In the genomic region with DNA sequence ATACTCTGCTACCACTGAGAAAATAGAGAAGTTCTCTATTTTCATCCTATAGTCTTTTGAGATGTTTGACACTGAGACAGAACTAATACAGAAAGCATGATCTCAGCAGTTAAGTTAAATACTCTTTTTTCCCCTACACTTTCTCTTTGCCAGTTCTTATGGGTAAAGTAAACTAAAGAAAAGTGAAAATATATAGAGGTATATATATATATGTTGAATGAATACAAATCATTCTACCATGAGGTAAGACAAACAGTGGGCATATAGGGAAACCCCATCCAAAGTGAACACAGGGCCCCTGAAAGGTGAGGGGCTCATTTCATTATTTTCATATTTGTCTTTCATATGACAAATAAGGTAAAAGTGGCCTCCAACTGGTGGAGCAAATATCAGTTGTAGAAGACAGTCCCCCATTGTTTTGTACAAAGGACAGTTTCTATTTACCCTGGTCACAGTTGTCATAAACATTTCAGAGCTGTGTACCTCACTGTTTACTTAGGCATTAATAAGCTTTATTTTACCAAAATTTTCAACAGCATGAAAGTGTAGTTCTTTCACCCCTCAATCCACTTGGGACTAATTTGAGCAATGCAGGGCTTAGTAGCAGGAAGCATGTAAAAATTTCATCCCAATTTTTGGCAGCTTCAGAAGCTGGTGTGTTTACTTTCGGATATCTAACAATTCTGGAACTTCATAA, we compare ENCODE assay signal across 1 cellular context.
TF ChIP-seq lines count a peak whose summit lies in the region.

No MANE protein-coding gene starts in this region.

TF ChIP-seq in SK-N-SH treated with all-trans-retinoic acid at 6 μM for 48 hours, 23 proteins besides CTCF, POLR2A, EP300 and RAD21 (continued from another document):
- TF ChIP-seq, protein P1, sequence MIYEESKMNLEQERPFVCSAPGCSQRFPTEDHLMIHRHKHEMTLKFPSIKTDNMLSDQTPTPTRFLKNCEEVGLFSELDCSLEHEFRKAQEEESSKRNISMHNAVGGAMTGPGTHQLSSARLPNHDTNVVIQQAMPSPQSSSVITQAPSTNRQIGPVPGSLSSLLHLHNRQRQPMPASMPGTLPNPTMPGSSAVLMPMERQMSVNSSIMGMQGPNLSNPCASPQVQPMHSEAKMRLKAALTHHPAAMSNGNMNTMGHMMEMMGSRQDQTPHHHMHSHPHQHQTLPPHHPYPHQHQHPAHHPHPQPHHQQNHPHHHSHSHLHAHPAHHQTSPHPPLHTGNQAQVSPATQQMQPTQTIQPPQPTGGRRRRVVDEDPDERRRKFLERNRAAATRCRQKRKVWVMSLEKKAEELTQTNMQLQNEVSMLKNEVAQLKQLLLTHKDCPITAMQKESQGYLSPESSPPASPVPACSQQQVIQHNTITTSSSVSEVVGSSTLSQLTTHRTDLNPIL (CRISPR knock-in tag; IDR thresholded peaks at IDR 0.05; ENCODE audit: low read depth), result no peak
- no peak for TF ChIP-seq ZNF565 (CRISPR knock-in tag; conservative IDR thresholded peaks at IDR 0.05; ENCODE audit: low read depth)
- TF ChIP-seq ISL1 (CRISPR knock-in tag; IDR thresholded peaks at IDR 0.05), result no peak
- no peak for TF ChIP-seq ZFP30 (CRISPR knock-in tag; IDR thresholded peaks at IDR 0.05)
- TF ChIP-seq ZFP3 (CRISPR knock-in tag; IDR thresholded peaks at IDR 0.05), result no peak
- no peak for TF ChIP-seq RARB (CRISPR knock-in tag; IDR thresholded peaks at IDR 0.05)
- TF ChIP-seq BACH2 (CRISPR knock-in tag; IDR thresholded peaks at IDR 0.05; ENCODE audit: borderline replicate concordance), result no peak
TF ChIP-seq in SK-N-SH treated with all-trans-retinoic acid at 6 μM for 48 hours: peak in this region for 0.
